Comparison of ENCODE assay signal across 10 cellular contexts in genomic region chr7:4958477-4959301, GRCh38. TPM values are rescaled to one million over a fixed set of nuclear protein-coding genes. Genes with fewer than 3 reads are reported as not detected.
DNase-seq lines count a peak whose midpoint lies in the region; ATAC-seq, FAIRE-seq and TF ChIP-seq lines count a peak whose summit lies in the region.
"Had no signal": no experiment of that assay in that cellular context is flagged by ENCODE, and none has a peak within 500 bp of the region (broad histone marks: within the 10 kb centered on the region; RNA-seq: fewer than 3 reads in every experiment).

A gene with protein sequence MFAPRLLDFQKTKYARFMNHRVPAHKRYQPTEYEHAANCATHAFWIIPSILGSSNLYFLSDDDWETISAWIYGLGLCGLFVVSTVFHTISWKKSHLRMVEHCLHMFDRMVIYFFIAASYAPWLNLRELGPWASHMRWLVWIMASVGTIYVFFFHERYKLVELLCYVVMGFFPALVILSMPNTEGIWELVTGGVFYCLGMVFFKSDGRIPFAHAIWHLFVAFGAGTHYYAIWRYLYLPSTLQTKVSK (minus strand): TSS chr7:4959187. CDS start chr7:4959017, 170 bp downstream.

- ATAC-seq in heart left ventricle (no peak), Right ventricle myocardium superior (ENCODE audit: poor library complexity) (no peak), upper lobe of left lung (ENCODE audit: low FRiP score in 2 of 2) (peak in 1 of 2 donors; percentile 7), HG02884 (IDR thresholded peaks at IDR 0.05; ENCODE audit: unreplicated experiment) (no peak)
- ATAC-seq: PC-3 had no signal

- TF ChIP-seq CTCF in heart left ventricle (IDR thresholded peaks at IDR 0.05): no peak
- TF ChIP-seq CTCF in astrocyte (IDR thresholded peaks at IDR 0.05; ENCODE audit: insufficient read depth, low read depth, low read length): no peak
- no peak for TF ChIP-seq CTCF in upper lobe of left lung (IDR thresholded peaks at IDR 0.05)

- H3K4me1 ChIP-seq in heart left ventricle: peaks cover 0 to 12% (median 2%) of the 10 kb centered on the region in 12 donors
- no peaks in the 10 kb centered on the region for H3K4me1 ChIP-seq in astrocyte (ENCODE audit: insufficient read depth, low read length)
- no peaks in the 10 kb centered on the region for H3K4me1 ChIP-seq in mesendoderm (ENCODE audit: control insufficient read depth, low read depth, low read length)
- H3K4me1 ChIP-seq in upper lobe of left lung: peaks cover 8 to 12% (median 11%) of the 10 kb centered on the region in 4 donors

- in situ Hi-C loops in ACHN (cut with HindIII; ENCODE audit: low pct_ligation_motif_present, low pct_unique_long_range_greater_than_20kb, low sequenced_read_pairs): no loop called here

- H3K79me1 ChIP-seq in mesendoderm (ENCODE audit: low read length): no peaks in the 10 kb centered on the region

- intact Hi-C loops in heart left ventricle (cut with DNase I): no loop called here
- intact Hi-C loops in Right ventricle myocardium superior (cut with DNase I): no loop called here

- no peak for TF ChIP-seq EP300 in upper lobe of left lung (IDR thresholded peaks at IDR 0.05)

- DNase-seq in heart left ventricle (no peak), Right ventricle myocardium superior (no peak), astrocyte (ENCODE audit: low read depth) (no peak), mesendoderm (peak; percentile 19), upper lobe of left lung (peak in 1 of 2 donors; percentile 77), ACHN (no peak), NCI-H2081 treated with DMSO at 0.1 percent for 48 hours (lab: John Stamatoyannopoulos, UW) (no peak)
- DNase-seq: PC-3 had no signal

- H2AFZ ChIP-seq in astrocyte (ENCODE audit: low read depth, low read length): no peak within 1 kb of the TSS

- no peak within 1 kb of the TSS for H4K5ac ChIP-seq in mesendoderm (ENCODE audit: low read length)

- no peaks in the 10 kb centered on the region for H3K79me2 ChIP-seq in astrocyte (ENCODE audit: insufficient read depth, low read length)
- no peaks in the 10 kb centered on the region for H3K79me2 ChIP-seq in mesendoderm (ENCODE audit: control insufficient read depth, insufficient read depth, low read length)

- H3K4me2 ChIP-seq in astrocyte (ENCODE audit: low read length): peak within 1 kb of the TSS; percentile 33
- no peak within 1 kb of the TSS for H3K4me2 ChIP-seq in mesendoderm (ENCODE audit: low read length)

- WGBS in heart left ventricle, 4 donors: 2 to 7% (median 5%) methylated on average over 27 to 87 of the region's 87 CpGs
- WGBS in mesendoderm (ENCODE audit: extremely low coverage, insufficient coverage, low lambda C conversion rate): no CpG with 5 or more reads among the region's 87 CpGs
- 11 to 20% methylated on average over 12 to 26 of the region's 87 CpGs for WGBS in upper lobe of left lung, 2 donors

- no peak for FAIRE-seq in astrocyte (lab: Jason Lieb, UNC)

- no peak within 1 kb of the TSS for H2BK5ac ChIP-seq in mesendoderm (ENCODE audit: low read length)

- no peak within 1 kb of the TSS for H3K18ac ChIP-seq in mesendoderm (ENCODE audit: low read length)

- H2AK5ac ChIP-seq in mesendoderm (ENCODE audit: low read length): no peak within 1 kb of the TSS

- H3K23ac ChIP-seq in mesendoderm (ENCODE audit: low read length): no peak within 1 kb of the TSS

- H3K9me3 Mint-ChIP-seq in astrocyte (ENCODE audit: unreplicated experiment): no peaks in the 10 kb centered on the region

- H3K4ac ChIP-seq in mesendoderm (ENCODE audit: low read depth, low read length): no peak within 1 kb of the TSS

- peaks cover 4% of the 10 kb centered on the region for H3K4me1 Mint-ChIP-seq in astrocyte (ENCODE audit: low read depth, unreplicated experiment)

- peaks cover 10 to 86% (median 40%) of the 10 kb centered on the region in 9 donors for H3K27me3 ChIP-seq in heart left ventricle
- H3K27me3 ChIP-seq in astrocyte (ENCODE audit: insufficient read depth, low read length): peaks cover 9% of the 10 kb centered on the region
- H3K27me3 ChIP-seq in mesendoderm (ENCODE audit: insufficient read depth, low read length, poor library complexity): peaks cover 11% of the 10 kb centered on the region
- peaks cover 0 to 28% (median 10%) of the 10 kb centered on the region in 4 donors for H3K27me3 ChIP-seq in upper lobe of left lung

- H2BK15ac ChIP-seq in mesendoderm (replicated peaks; ENCODE audit: low read depth): no peak within 1 kb of the TSS

- H3K4me3 Mint-ChIP-seq in astrocyte (ENCODE audit: unreplicated experiment): peak within 1 kb of the TSS; percentile 64

- H3K4me3 ChIP-seq in heart left ventricle: peak within 1 kb of the TSS in 11 of 12 donors; percentile 12 to 55 (median 40)
- no peak within 1 kb of the TSS for H3K4me3 ChIP-seq in astrocyte (ENCODE audit: insufficient read depth, low read depth, low read length)
- no peak within 1 kb of the TSS for H3K4me3 ChIP-seq in mesendoderm (ENCODE audit: low read length)
- peak within 1 kb of the TSS in 3 of 4 donors; percentile 29 to 38 (median 37) for H3K4me3 ChIP-seq in upper lobe of left lung

- H3K9me3 ChIP-seq in heart left ventricle: no peaks in the 10 kb centered on the region
- H3K9me3 ChIP-seq in astrocyte (ENCODE audit: insufficient read depth, low read depth, low read length): no peaks in the 10 kb centered on the region
- H3K9me3 ChIP-seq in upper lobe of left lung: no peaks in the 10 kb centered on the region

- H3K27ac ChIP-seq in heart left ventricle (no peak within 1 kb of the TSS), astrocyte (ENCODE audit: low read depth, low read length) (no peak within 1 kb of the TSS), mesendoderm (ENCODE audit: low read depth, low read length) (no peak within 1 kb of the TSS), upper lobe of left lung (no peak within 1 kb of the TSS)

- H3K36me3 ChIP-seq in heart left ventricle (no peaks in the 10 kb centered on the region), astrocyte (ENCODE audit: insufficient read depth, low read length) (no peaks in the 10 kb centered on the region), mesendoderm (ENCODE audit: control insufficient read depth, insufficient read depth, low read length) (no peaks in the 10 kb centered on the region), upper lobe of left lung (no peaks in the 10 kb centered on the region)

- no peak within 1 kb of the TSS for H4K8ac ChIP-seq in mesendoderm (ENCODE audit: low read depth, low read length)

- H3K9ac ChIP-seq in astrocyte (ENCODE audit: low read length) (no peak within 1 kb of the TSS), mesendoderm (ENCODE audit: low read length) (no peak within 1 kb of the TSS)

- H2BK120ac ChIP-seq in mesendoderm (ENCODE audit: low read depth, low read length): no peak within 1 kb of the TSS

- H4K20me1 ChIP-seq in astrocyte (ENCODE audit: insufficient read depth, low read length): no peaks in the 10 kb centered on the region

- peaks cover 49% of the 10 kb centered on the region for H3K27me3 Mint-ChIP-seq in astrocyte (ENCODE audit: low read depth, unreplicated experiment)

- H3K36me3 Mint-ChIP-seq in astrocyte (ENCODE audit: low read depth, unreplicated experiment): no peaks in the 10 kb centered on the region

- no peak for TF ChIP-seq POLR2A in heart left ventricle (IDR thresholded peaks at IDR 0.05)
- no peak for TF ChIP-seq POLR2A in upper lobe of left lung (IDR thresholded peaks at IDR 0.05)

- no peak within 1 kb of the TSS for H3K56ac ChIP-seq in mesendoderm (ENCODE audit: low read length)

- no peak within 1 kb of the TSS for H3K27ac Mint-ChIP-seq in astrocyte (ENCODE audit: unreplicated experiment)

RNA-seq across cellular contexts. Expression of the gene that starts here (rescaled TPM):
- total RNA-seq in heart left ventricle (not detected), Right ventricle myocardium superior (not detected), astrocyte (not detected in 2 replicates), upper lobe of left lung (not detected)
- not detected for polyA plus RNA-seq in heart left ventricle
- not detected for polyA plus RNA-seq in mesendoderm (2013, experiment 1 of 2)
- not detected for polyA plus RNA-seq in mesendoderm (2013, experiment 2 of 2)
- total RNA-seq: Daoy, PC-3 had no signal

Comparison
In these comparisons a context has a peak if more than half of its experiments do, and no peak if none do; other contexts are left out.
1. H3K4me3 ChIP-seq: peak in heart left ventricle (11 of 12) and upper lobe of left lung (3 of 4); none in astrocyte (single experiment) and mesendoderm (single experiment).